ENCODE assay signal across 8 cellular contexts in genomic region chr15:59138243-59138642, GRCh38. TPM values are rescaled to one million over a fixed set of nuclear protein-coding genes. Genes with fewer than 3 reads are reported as not detected.
DNase-seq lines count a peak whose midpoint lies in the region; ATAC-seq, FAIRE-seq and TF ChIP-seq lines count a peak whose summit lies in the region.

No MANE protein-coding gene starts in this region.

- H3K9ac ChIP-seq in Karpas-422 (ENCODE audit: low read length) (no peak overlapping the region), colonic mucosa (ENCODE audit: low read depth in 2 of 2, low read length in 2 of 2) (no peak overlapping the region)

- peak overlapping the region; percentile 52; the same call in 1 of the 2 replicates for H2AFZ ChIP-seq in Karpas-422 (ENCODE audit: low read length)

- H3K27ac ChIP-seq in A549 (no peak overlapping the region), Karpas-422 (ENCODE audit: low read length) (no peak overlapping the region), colonic mucosa (no peak overlapping the region), thoracic aorta (no peak overlapping the region)

- no peak overlapping the region for H3K4me3 ChIP-seq in A549
- H3K4me3 ChIP-seq in Karpas-422 (ENCODE audit: low read length) = no peak overlapping the region
- H3K4me3 ChIP-seq in colonic mucosa = no peak overlapping the region
- no peak overlapping the region for H3K4me3 ChIP-seq in thoracic aorta

- H3K4me2 ChIP-seq in A549 (no peak overlapping the region), Karpas-422 (ENCODE audit: low read depth, low read length, poor library complexity, severe bottlenecking) (no peak overlapping the region)

- no peaks in the 10 kb centered on the region for H3K27me3 ChIP-seq in Karpas-422 (ENCODE audit: low read length)
- no peaks in the 10 kb centered on the region for H3K27me3 ChIP-seq in colonic mucosa
- no peaks in the 10 kb centered on the region for H3K27me3 ChIP-seq in thoracic aorta (replicated peaks; ENCODE audit: insufficient read depth)

- peak; percentile 83 for TF ChIP-seq CTCF in A549 (IDR thresholded peaks at IDR 0.05)
- peak; percentile 57 for TF ChIP-seq CTCF in colonic mucosa (IDR thresholded peaks at IDR 0.05)
- peak; percentile 27 for TF ChIP-seq CTCF in mesothelial cell of epicardium (IDR thresholded peaks at IDR 0.05; ENCODE audit: unreplicated experiment)
- peak; percentile 19 for TF ChIP-seq CTCF in thoracic aorta (IDR thresholded peaks at IDR 0.05)

- H3K4me1 Mint-ChIP-seq in mesothelial cell of epicardium = peaks cover 3% of the 10 kb centered on the region

- H3K9me2 ChIP-seq in Karpas-422 (replicated peaks; ENCODE audit: insufficient read depth, low read length) = no peaks in the 10 kb centered on the region

- 0 out of 2 replicates have a peak, but pooled peaks cover 5% of the 10 kb centered on the region for H3K36me3 ChIP-seq in Karpas-422 (ENCODE audit: insufficient read depth, low read length)
- no peaks in the 10 kb centered on the region for H3K36me3 ChIP-seq in colonic mucosa
- peaks cover 31% of the 10 kb centered on the region for H3K36me3 ChIP-seq in thoracic aorta

- H3K4me3 Mint-ChIP-seq in mesothelial cell of epicardium = no peak overlapping the region

- FAIRE-seq in A549 (lab: Jason Lieb, UNC) (peak; percentile 61), GM18507 (lab: Jason Lieb, UNC) (peak; percentile 53)

- H3K9me3 ChIP-seq in A549 = no peaks in the 10 kb centered on the region
- H3K9me3 ChIP-seq in Karpas-422 (ENCODE audit: low read length) = no peaks in the 10 kb centered on the region
- no peaks in the 10 kb centered on the region for H3K9me3 ChIP-seq in colonic mucosa
- no peaks in the 10 kb centered on the region for H3K9me3 ChIP-seq in thoracic aorta

- no peak for TF ChIP-seq EP300 in A549 (IDR thresholded peaks at IDR 0.05)

- TF ChIP-seq RAD21 in A549 (conservative IDR thresholded peaks at IDR 0.05 in 1 of 2, IDR thresholded peaks at IDR 0.05 in 1 of 2) = peak; percentile 58 to 59

- ATAC-seq in A549 (peak; percentile 90), thoracic aorta (ENCODE audit: insufficient number of reproducible peaks, low FRiP score, low read depth) (no peak)

- peak; percentile 83 to 86 for DNase-seq in A549 (ENCODE audit: low read depth in 1 of 2, low spot score in 1 of 2)
- DNase-seq in GM18507 (ENCODE audit: extremely low spot score, insufficient read length, low read depth) = peak; percentile 60
- DNase-seq in Karpas-422 = peak; percentile 96
- DNase-seq in activated CD4-positive, CD25-positive, alpha-beta regulatory T cell (lab: John Stamatoyannopoulos, UW) = peak; percentile 2 to 33 (median 20)
- DNase-seq in colonic mucosa = peak; percentile 48
- DNase-seq in mesothelial cell of epicardium (ENCODE audit: low spot score in 2 of 2, unreplicated experiment in 2 of 2) = no peak
- no peak for DNase-seq in thoracic aorta (ENCODE audit: low spot score)
- DNase-seq in NCI-H2171 (lab: John Stamatoyannopoulos, UW) = no peak

- no peak for TF ChIP-seq POLR2A in A549 (IDR thresholded peaks at IDR 0.05; ENCODE audit: low read length)

- H4K20me1 ChIP-seq in Karpas-422 (ENCODE audit: insufficient read depth, low read depth, low read length) = no peaks in the 10 kb centered on the region

- H3K27me3 Mint-ChIP-seq in mesothelial cell of epicardium (ENCODE audit: low read depth) = no peaks in the 10 kb centered on the region

- H3K4me1 ChIP-seq in A549 (peaks cover 14% of the 10 kb centered on the region; the same call in 2 of the 3 replicates), Karpas-422 (ENCODE audit: low read length) (no peaks in the 10 kb centered on the region), colonic mucosa (no peaks in the 10 kb centered on the region), thoracic aorta (ENCODE audit: control insufficient read depth in 1 of 2, low read depth in 2 of 2) (no peaks in the 10 kb centered on the region)

- no peaks in the 10 kb centered on the region for H3K9me3 Mint-ChIP-seq in mesothelial cell of epicardium

- 0 out of 2 replicates have a peak, but pooled peaks cover 4% of the 10 kb centered on the region for H3K79me2 ChIP-seq in Karpas-422 (ENCODE audit: low read length)

- intact Hi-C loops in colonic mucosa (cut with DNase I) = no loop called here

- peaks cover 23% of the 10 kb centered on the region for H3K36me3 Mint-ChIP-seq in mesothelial cell of epicardium

- WGBS in A549 (ENCODE audit: missing lambda C conversion rate) = 57% methylated on average over 7 of the region's 7 CpGs

- H3K27ac Mint-ChIP-seq in mesothelial cell of epicardium = no peak overlapping the region

- POLR2A ChIA-PET in A549 (lab: Yijun Ruan, JAX) = no interaction called here

- CTCF ChIA-PET in A549 (lab: Yijun Ruan, JAX) = interaction anchor here (0.6 to 1.7 kb wide), 23 partner anchors 9 to 377 kb away, joined by 3 to 7 read pairs (median 3); no protein-coding TSS in a partner anchor

TF ChIP-seq in A549, 52 proteins besides CTCF, POLR2A, EP300 and RAD21 (continues in another document):
- TF ChIP-seq EHMT2 (IDR thresholded peaks at IDR 0.05; ENCODE audit: low read depth) = peak; percentile 55
- TF ChIP-seq KDM1A (IDR thresholded peaks at IDR 0.05; ENCODE audit: low read depth) = no peak
- TF ChIP-seq JUN (IDR thresholded peaks at IDR 0.05) = no peak
- peak; percentile 72 for TF ChIP-seq SMC3 (IDR thresholded peaks at IDR 0.05)
- TF ChIP-seq HOXB5 (CRISPR knock-in tag; IDR thresholded peaks at IDR 0.05) = 0 out of 2 replicates have a peak, but pooled peaks have one; percentile 40
- TF ChIP-seq ZC3H11A (IDR thresholded peaks at IDR 0.05) = no peak
- no peak for TF ChIP-seq ZNF302 (CRISPR knock-in tag; IDR thresholded peaks at IDR 0.05)
- TF ChIP-seq MYC (IDR thresholded peaks at IDR 0.05; ENCODE audit: borderline replicate concordance, low read length) = no peak
- peak; percentile 69; the same call in 1 of the 2 replicates for TF ChIP-seq MAX (IDR thresholded peaks at IDR 0.05)
- no peak for TF ChIP-seq ZSCAN20 (CRISPR knock-in tag; IDR thresholded peaks at IDR 0.05)
- no peak for TF ChIP-seq CHD2 (IDR thresholded peaks at IDR 0.05; ENCODE audit: low read length, partially characterized antibody)
- TF ChIP-seq NFE2L2 (conservative IDR thresholded peaks at IDR 0.05; ENCODE audit: low read length) = no peak
- no peak for TF ChIP-seq REST (IDR thresholded peaks at IDR 0.05)
- TF ChIP-seq NPAS2 (CRISPR knock-in tag; IDR thresholded peaks at IDR 0.05; ENCODE audit: borderline replicate concordance) = no peak
- TF ChIP-seq TFCP2L1 (CRISPR knock-in tag; IDR thresholded peaks at IDR 0.05) = no peak
- no peak for TF ChIP-seq HOXB13 (CRISPR knock-in tag; IDR thresholded peaks at IDR 0.05; ENCODE audit: low read depth)
- no peak for TF ChIP-seq CBX2 (IDR thresholded peaks at IDR 0.05; ENCODE audit: borderline replicate concordance, low read depth)
- no peak for TF ChIP-seq BHLHE40 (IDR thresholded peaks at IDR 0.05; ENCODE audit: low read depth, low read length)
- TF ChIP-seq JUNB (IDR thresholded peaks at IDR 0.05) = no peak
- TF ChIP-seq KDM5A (IDR thresholded peaks at IDR 0.05) = no peak
- TF ChIP-seq CHD4 (IDR thresholded peaks at IDR 0.05; ENCODE audit: borderline replicate concordance) = no peak
- TF ChIP-seq RFX5 (IDR thresholded peaks at IDR 0.05) = no peak
- 0 out of 2 replicates have a peak, but pooled peaks have one; percentile 7 for TF ChIP-seq RCOR1 (IDR thresholded peaks at IDR 0.05; ENCODE audit: low read depth, low read length)

RNA-seq across cellular contexts. Expression of gene CCNB2, which starts 33.3 kb away (rescaled TPM):
- polyA plus RNA-seq in A549 (2011; rRNA removed) (121 and 144 TPM in 2 replicates), A549 (2017; fragmentation: RNase III; extraction: RNeasy Plus Mini Kit Qiagen cat#74134 plus additional on column Dnase treatment) (91.1 to 96.4 TPM (median 94.5 TPM) in 3 replicates)
- polyA plus RNA-seq in A549 (2012; cell fraction: cytosol; rRNA removed) = 89.5 and 99.6 TPM in 2 replicates
- 65.7 and 86.3 TPM in 2 replicates for polyA plus RNA-seq in A549 (2012; cell fraction: nucleus; rRNA removed)
- 55.8 and 57.3 TPM in 2 replicates for polyA minus RNA-seq in A549 (2011; rRNA and poly(A)+ RNA removed)
- 35.4 and 65.2 TPM in 2 replicates for total RNA-seq in Karpas-422 (2014; rRNA removed; shearing (Covaris generic); ENCODE audit: low replicate concordance)
- total RNA-seq in colonic mucosa (10 to 100 TPM; 22.7 to 64.0 TPM), mesothelial cell of epicardium (26.8 to 29.2 TPM (median 27.1 TPM) in 3 replicates), thoracic aorta (under 1 TPM; 0.42 to 0.54 TPM)

Comparison
In these comparisons a context has a peak if more than half of its experiments do, and no peak if none do; other contexts are left out.
1. DNase-seq: peak in A549 (2 of 2), GM18507 (single experiment), Karpas-422 (single experiment), activated CD4-positive, CD25-positive, alpha-beta regulatory T cell (4 of 4) and colonic mucosa (single experiment); none in mesothelial cell of epicardium (0 of 2), thoracic aorta (single experiment) and NCI-H2171 (single experiment).
2. CTCF ChIP-seq: peak in every context shown above with its lines; median percentile 83 in A549; 57 in colonic mucosa; 27 in mesothelial cell of epicardium; 19 in thoracic aorta.
3. RNA of gene CCNB2, which starts 33.3 kb away (total RNA-seq): 35.4 to 65.2 TPM in Karpas-422, 22.7 to 64.0 TPM in colonic mucosa and 26.8 to 29.2 TPM in mesothelial cell of epicardium; 0.42 to 0.54 TPM in thoracic aorta; every median in the first group is over 10 times any median in the second.